16 cellular contexts compared by ENCODE assay signal in genomic region chr1:11357291-11357690, GRCh38.
DNase-seq lines count a peak whose midpoint lies in the region; ATAC-seq and TF ChIP-seq lines count a peak whose summit lies in the region.
"Had no signal": no experiment of that assay in that cellular context is flagged by ENCODE, and none has a peak within 500 bp of the region (broad histone marks: within the 10 kb centered on the region; RNA-seq: fewer than 3 reads in every experiment).

No MANE protein-coding gene starts in this region.

- POLR2A ChIA-PET in RWPE1 (lab: Yijun Ruan, JAX; ENCODE audit: low non-redundant PET), result no interaction called here

- peaks cover 7% of the 10 kb centered on the region for H3K4me1 Mint-ChIP-seq in activated T-cell treated with anti-CD3 and anti-CD28 coated beads, Interleukin-2, amount 50 U/mL, for 72 hours (ENCODE audit: low read depth)

- CTCF ChIA-PET in RWPE1 (lab: Yijun Ruan, JAX), result no interaction called here

- DNase-seq in Ammon's horn (ENCODE audit: low spot score) (peak; percentile 52), amygdala (lab: John Stamatoyannopoulos, UW) (peak in 32 of 56 donors; percentile 3 to 65 (median 30)), head of caudate nucleus (peak in 37 of 42 donors; percentile 16 to 79 (median 49)), nucleus accumbens (lab: John Stamatoyannopoulos, UW) (peak in 32 of 56 donors; percentile 3 to 67 (median 23)), DMS79 (lab: John Stamatoyannopoulos, UW) (no peak), RWPE1 (ENCODE audit: low spot score) (no peak)
- no peak for DNase-seq in activated T-cell treated with anti-CD3 and anti-CD28 coated beads, Interleukin-2, amount 50 U/mL, for 72 hours
- DNase-seq: 8988T, GM23248, KG1, NCI-H1092 treated with DMSO at 0.1 percent for 48 hours, NCI-H1694, NCI-H345, NCI-H69, PC-3 had no signal

- H3K36me3 Mint-ChIP-seq in activated T-cell treated with anti-CD3 and anti-CD28 coated beads, Interleukin-2, amount 50 U/mL, for 72 hours (ENCODE audit: insufficient read depth in 2 of 2), result no peaks in the 10 kb centered on the region

- no peak for ATAC-seq in HG02798 (IDR thresholded peaks at IDR 0.05; ENCODE audit: poor library complexity, unreplicated experiment)
- no peak for ATAC-seq in activated T-cell treated with anti-CD3 and anti-CD28 coated beads, Interleukin-2, amount 50 U/mL, for 72 hours (replicated peaks in 1 of 2)
- ATAC-seq: PC-3 had no signal

- H3K9me3 Mint-ChIP-seq in activated T-cell treated with anti-CD3 and anti-CD28 coated beads, Interleukin-2, amount 50 U/mL, for 72 hours, result no peaks in the 10 kb centered on the region

- no peak for TF ChIP-seq CTCF in RWPE1 (conservative IDR thresholded peaks at IDR 0.05; ENCODE audit: low read depth)

- H3K27me3 Mint-ChIP-seq in activated T-cell treated with anti-CD3 and anti-CD28 coated beads, Interleukin-2, amount 50 U/mL, for 72 hours (ENCODE audit: low read depth), result no peaks in the 10 kb centered on the region

- H3K4me3 Mint-ChIP-seq in activated T-cell treated with anti-CD3 and anti-CD28 coated beads, Interleukin-2, amount 50 U/mL, for 72 hours, result no peak overlapping the region

- intact Hi-C loops in head of caudate nucleus (cut with DNase I), result no loop called here

- no peak overlapping the region for H3K27ac Mint-ChIP-seq in activated T-cell treated with anti-CD3 and anti-CD28 coated beads, Interleukin-2, amount 50 U/mL, for 72 hours

- no peak overlapping the region for H3K27ac ChIP-seq in RWPE1
- H3K27ac ChIP-seq: GM23248 had no signal

Comparison
In these comparisons a context has a peak if more than half of its experiments do, and no peak if none do; other contexts are left out.
1. DNase-seq: peak in Ammon's horn (single experiment), amygdala (32 of 56), head of caudate nucleus (37 of 42) and nucleus accumbens (32 of 56); none in DMS79 (single experiment), RWPE1 (single experiment) and activated T-cell treated with anti-CD3 and anti-CD28 coated beads, Interleukin-2, amount 50 U/mL, for 72 hours (0 of 2).